In genomic region chr20:50561379-50562078, GRCh38 we compare ENCODE assay signal across 1 cellular context.
A peak's percentile ranks its signal among the peaks of the same experiment; 100 is the strongest.
TF ChIP-seq lines count a peak whose summit lies in the region.

No MANE protein-coding gene starts in this region.

TF ChIP-seq in HEK293, 187 proteins besides CTCF, POLR2A, EP300 and RAD21 (continued from another document and continues in another):
- 0 out of 2 replicates have a peak, but pooled peaks have one; percentile 26 for TF ChIP-seq KLF17 (tag by site-specific recombination; IDR thresholded peaks at IDR 0.05)
- no peak for TF ChIP-seq ZSCAN23 (tag by site-specific recombination; IDR thresholded peaks at IDR 0.05)
- TF ChIP-seq ZNF548 (tag by site-specific recombination; IDR thresholded peaks at IDR 0.05) = no peak
- TF ChIP-seq ZNF837 (tag by site-specific recombination; IDR thresholded peaks at IDR 0.05) = no peak
- TF ChIP-seq MEIS1 (CRISPR knock-in tag; IDR thresholded peaks at IDR 0.05; ENCODE audit: borderline replicate concordance) = no peak
- TF ChIP-seq ZNF544 (tag by site-specific recombination; IDR thresholded peaks at IDR 0.05) = no peak
- no peak; the same call in 1 of the 2 replicates for TF ChIP-seq ZNF366 (tag by site-specific recombination; conservative IDR thresholded peaks at IDR 0.05)
- TF ChIP-seq ZEB2 (tag by site-specific recombination; IDR thresholded peaks at IDR 0.05) = peak; percentile 78; the same call in 1 of the 2 replicates
- TF ChIP-seq ZBTB8A (tag by site-specific recombination; IDR thresholded peaks at IDR 0.05) = no peak
- TF ChIP-seq ZNF302 (tag by site-specific recombination; IDR thresholded peaks at IDR 0.05; ENCODE audit: low read depth) = no peak
- TF ChIP-seq ZNF473 (tag by site-specific recombination; IDR thresholded peaks at IDR 0.05) = no peak
- no peak for TF ChIP-seq WT1 (tag by site-specific recombination; IDR thresholded peaks at IDR 0.05)
- no peak for TF ChIP-seq ZNF133 (tag by site-specific recombination; IDR thresholded peaks at IDR 0.05)
- TF ChIP-seq HOXD13 (CRISPR knock-in tag; IDR thresholded peaks at IDR 0.05; ENCODE audit: borderline replicate concordance) = no peak
- TF ChIP-seq ZNF433 (tag by site-specific recombination; IDR thresholded peaks at IDR 0.05; ENCODE audit: low read depth) = no peak
- no peak for TF ChIP-seq ZNF416 (tag by site-specific recombination; IDR thresholded peaks at IDR 0.05)
- TF ChIP-seq, protein P1, sequence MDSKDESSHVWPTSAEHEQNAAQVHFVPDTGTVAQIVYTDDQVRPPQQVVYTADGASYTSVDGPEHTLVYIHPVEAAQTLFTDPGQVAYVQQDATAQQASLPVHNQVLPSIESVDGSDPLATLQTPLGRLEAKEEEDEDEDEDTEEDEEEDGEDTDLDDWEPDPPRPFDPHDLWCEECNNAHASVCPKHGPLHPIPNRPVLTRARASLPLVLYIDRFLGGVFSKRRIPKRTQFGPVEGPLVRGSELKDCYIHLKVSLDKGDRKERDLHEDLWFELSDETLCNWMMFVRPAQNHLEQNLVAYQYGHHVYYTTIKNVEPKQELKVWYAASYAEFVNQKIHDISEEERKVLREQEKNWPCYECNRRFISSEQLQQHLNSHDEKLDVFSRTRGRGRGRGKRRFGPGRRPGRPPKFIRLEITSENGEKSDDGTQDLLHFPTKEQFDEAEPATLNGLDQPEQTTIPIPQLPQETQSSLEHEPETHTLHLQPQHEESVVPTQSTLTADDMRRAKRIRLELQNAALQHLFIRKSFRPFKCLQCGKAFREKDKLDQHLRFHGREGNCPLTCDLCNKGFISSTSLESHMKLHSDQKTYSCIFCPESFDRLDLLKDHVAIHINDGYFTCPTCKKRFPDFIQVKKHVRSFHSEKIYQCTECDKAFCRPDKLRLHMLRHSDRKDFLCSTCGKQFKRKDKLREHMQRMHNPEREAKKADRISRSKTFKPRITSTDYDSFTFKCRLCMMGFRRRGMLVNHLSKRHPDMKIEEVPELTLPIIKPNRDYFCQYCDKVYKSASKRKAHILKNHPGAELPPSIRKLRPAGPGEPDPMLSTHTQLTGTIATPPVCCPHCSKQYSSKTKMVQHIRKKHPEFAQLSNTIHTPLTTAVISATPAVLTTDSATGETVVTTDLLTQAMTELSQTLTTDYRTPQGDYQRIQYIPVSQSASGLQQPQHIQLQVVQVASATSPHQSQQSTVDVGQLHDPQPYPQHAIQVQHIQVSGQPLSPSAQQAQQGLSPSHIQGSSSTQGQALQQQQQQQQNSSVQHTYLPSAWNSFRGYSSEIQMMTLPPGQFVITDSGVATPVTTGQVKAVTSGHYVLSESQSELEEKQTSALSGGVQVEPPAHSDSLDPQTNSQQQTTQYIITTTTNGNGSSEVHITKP (tag by site-specific recombination; IDR thresholded peaks at IDR 0.05) = no peak
- no peak for TF ChIP-seq ZNF580 (tag by site-specific recombination; IDR thresholded peaks at IDR 0.05)
- TF ChIP-seq ZNF658 (tag by site-specific recombination; IDR thresholded peaks at IDR 0.05) = no peak
- TF ChIP-seq ZNF521 (tag by site-specific recombination; IDR thresholded peaks at IDR 0.05) = no peak
- no peak for TF ChIP-seq ZNF391 (tag by site-specific recombination; IDR thresholded peaks at IDR 0.05; ENCODE audit: borderline replicate concordance, low read depth)
- TF ChIP-seq ZNF449 (tag by site-specific recombination; IDR thresholded peaks at IDR 0.05) = no peak
- TF ChIP-seq ELK4 (IDR thresholded peaks at IDR 0.05; ENCODE audit: borderline replicate concordance, low read depth, low read length) = no peak
- no peak for TF ChIP-seq ZBTB11 (tag by site-specific recombination; conservative IDR thresholded peaks at IDR 0.05; ENCODE audit: low read depth)
- no peak for TF ChIP-seq ZFP41 (tag by site-specific recombination; IDR thresholded peaks at IDR 0.05; ENCODE audit: borderline replicate concordance)
- TF ChIP-seq KLF9 (tag by site-specific recombination; IDR thresholded peaks at IDR 0.05; ENCODE audit: low read depth) = no peak
- no peak for TF ChIP-seq ZNF660 (tag by site-specific recombination; IDR thresholded peaks at IDR 0.05)
- TF ChIP-seq ZBTB48 (tag by site-specific recombination; IDR thresholded peaks at IDR 0.05) = no peak
- TF ChIP-seq ZNF600 (tag by site-specific recombination; IDR thresholded peaks at IDR 0.05) = peak; percentile 51
- TF ChIP-seq, protein P2, sequence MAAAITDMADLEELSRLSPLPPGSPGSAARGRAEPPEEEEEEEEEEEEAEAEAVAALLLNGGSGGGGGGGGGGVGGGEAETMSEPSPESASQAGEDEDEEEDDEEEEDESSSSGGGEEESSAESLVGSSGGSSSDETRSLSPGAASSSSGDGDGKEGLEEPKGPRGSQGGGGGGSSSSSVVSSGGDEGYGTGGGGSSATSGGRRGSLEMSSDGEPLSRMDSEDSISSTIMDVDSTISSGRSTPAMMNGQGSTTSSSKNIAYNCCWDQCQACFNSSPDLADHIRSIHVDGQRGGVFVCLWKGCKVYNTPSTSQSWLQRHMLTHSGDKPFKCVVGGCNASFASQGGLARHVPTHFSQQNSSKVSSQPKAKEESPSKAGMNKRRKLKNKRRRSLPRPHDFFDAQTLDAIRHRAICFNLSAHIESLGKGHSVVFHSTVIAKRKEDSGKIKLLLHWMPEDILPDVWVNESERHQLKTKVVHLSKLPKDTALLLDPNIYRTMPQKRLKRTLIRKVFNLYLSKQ (tag by site-specific recombination; IDR thresholded peaks at IDR 0.05; ENCODE audit: borderline replicate concordance) = no peak
- no peak for TF ChIP-seq ZNF530 (tag by site-specific recombination; IDR thresholded peaks at IDR 0.05; ENCODE audit: low read depth)
- TF ChIP-seq ZNF280C (tag by site-specific recombination; IDR thresholded peaks at IDR 0.05) = no peak
- TF ChIP-seq ZNF777 (tag by site-specific recombination; IDR thresholded peaks at IDR 0.05; ENCODE audit: borderline replicate concordance) = no peak
- TF ChIP-seq ZNF626 (tag by site-specific recombination; IDR thresholded peaks at IDR 0.05) = no peak
- no peak for TF ChIP-seq OSR2 (tag by site-specific recombination; IDR thresholded peaks at IDR 0.05)
- TF ChIP-seq ZNF513 (tag by site-specific recombination; IDR thresholded peaks at IDR 0.05) = no peak
- no peak for TF ChIP-seq ZNF670 (tag by site-specific recombination; IDR thresholded peaks at IDR 0.05; ENCODE audit: low read depth)
- TF ChIP-seq ZNF639 (tag by site-specific recombination; IDR thresholded peaks at IDR 0.05) = peak; percentile 50; the same call in 1 of the 2 replicates
- no peak for TF ChIP-seq ZNF585B (tag by site-specific recombination; IDR thresholded peaks at IDR 0.05)
- no peak for TF ChIP-seq ZNF37A (tag by site-specific recombination; IDR thresholded peaks at IDR 0.05)
- peak; percentile 90 for TF ChIP-seq PRDM6 (tag by site-specific recombination; IDR thresholded peaks at IDR 0.05)
- TF ChIP-seq YY1 (tag by site-specific recombination; IDR thresholded peaks at IDR 0.05) = no peak
- no peak for TF ChIP-seq ZNF138 (tag by site-specific recombination; IDR thresholded peaks at IDR 0.05; ENCODE audit: borderline replicate concordance)
- TF ChIP-seq SP2 (tag by site-specific recombination; IDR thresholded peaks at IDR 0.05) = no peak
